ENCODE assay signal across 8 cellular contexts in genomic region chr11:14974021-14974698, GRCh38. TPM values are rescaled to one million over a fixed set of nuclear protein-coding genes. Genes with fewer than 3 reads are reported as not detected.
DNase-seq lines count a peak whose midpoint lies in the region; ATAC-seq and TF ChIP-seq lines count a peak whose summit lies in the region.

No MANE protein-coding gene starts in this region.

- H3K18ac ChIP-seq in mesenchymal stem cell (ENCODE audit: low read depth in 1 of 2, low read length in 2 of 2), result no peak overlapping the region

- no peak overlapping the region for H2AK5ac ChIP-seq in mesenchymal stem cell (ENCODE audit: low read length, severe bottlenecking)

- no peak overlapping the region for H2BK12ac ChIP-seq in mesenchymal stem cell (ENCODE audit: low read length in 2 of 2)

- no peak overlapping the region for H2BK120ac ChIP-seq in mesenchymal stem cell (ENCODE audit: low read depth, low read length)

- no peak overlapping the region for H2BK5ac ChIP-seq in mesenchymal stem cell (ENCODE audit: low read depth, low read length, poor library complexity, severe bottlenecking)

- no peak overlapping the region for H3K14ac ChIP-seq in mesenchymal stem cell (ENCODE audit: low read length in 2 of 2)

- ATAC-seq in HG03521 (IDR thresholded peaks at IDR 0.05; ENCODE audit: unreplicated experiment), result no peak

- H3K79me1 ChIP-seq in mesenchymal stem cell (replicated peaks; ENCODE audit: low read length, poor library complexity, severe bottlenecking), result no peaks in the 10 kb centered on the region

- 10% methylated on average over 38 of the region's 40 CpGs for WGBS in mesenchymal stem cell
- 4% methylated on average over 40 of the region's 40 CpGs for WGBS in urinary bladder

- no peak overlapping the region for H4K91ac ChIP-seq in mesenchymal stem cell (ENCODE audit: low read length)

- DNase-seq in cardiac muscle cell (ENCODE audit: low read depth in 1 of 2, low spot score in 1 of 2) (peak in 1 of 2 donors; percentile 37), cardiac septum (ENCODE audit: low spot score) (no peak), brain microvascular endothelial cell (no peak), mesenchymal stem cell (peak; percentile 9), NAMALWA (ENCODE audit: low spot score) (no peak), H4 (ENCODE audit: low spot score) (no peak)

- H3K4me1 ChIP-seq in cardiac muscle cell (ENCODE audit: low read depth) (peaks cover 6% of the 10 kb centered on the region), mesenchymal stem cell (ENCODE audit: control insufficient read depth, insufficient read depth, low read depth, low read length) (peaks cover 15% of the 10 kb centered on the region), urinary bladder (ENCODE audit: insufficient read depth) (no peaks in the 10 kb centered on the region)

- no peak overlapping the region for H2AFZ ChIP-seq in mesenchymal stem cell (ENCODE audit: low read depth, low read length)

- no peak overlapping the region for H2BK15ac ChIP-seq in mesenchymal stem cell (ENCODE audit: low read depth, poor library complexity, severe bottlenecking)

- H3K23ac ChIP-seq in mesenchymal stem cell (ENCODE audit: low read length in 2 of 2), result no peak overlapping the region

- H3K9me3 ChIP-seq in cardiac muscle cell (ENCODE audit: low read depth) (no peaks in the 10 kb centered on the region), mesenchymal stem cell (ENCODE audit: control insufficient read depth, low read length) (no peaks in the 10 kb centered on the region)

- no peak overlapping the region for H3K4me2 ChIP-seq in mesenchymal stem cell (ENCODE audit: low read length, poor library complexity, severe bottlenecking)

- intact Hi-C loops in cardiac septum (cut with DNase I), result loop anchor here (5.0 kb wide), 1 partner anchor 98 kb away; the partner anchor contains the start of gene CALCB

- H3K36me3 ChIP-seq in cardiac muscle cell (no peaks in the 10 kb centered on the region), brain microvascular endothelial cell (replicated peaks) (no peaks in the 10 kb centered on the region), mesenchymal stem cell (ENCODE audit: control insufficient read depth in 1 of 2, insufficient read depth in 2 of 2, low read depth in 1 of 2, low read length in 2 of 2) (no peaks in the 10 kb centered on the region), urinary bladder (ENCODE audit: insufficient read depth) (no peaks in the 10 kb centered on the region)

- H3K4ac ChIP-seq in mesenchymal stem cell (ENCODE audit: low read depth in 1 of 2, low read length in 2 of 2), result no peak overlapping the region

- H4K8ac ChIP-seq in mesenchymal stem cell (ENCODE audit: low read length), result no peak overlapping the region

- TF ChIP-seq CTCF in cardiac muscle cell (IDR thresholded peaks at IDR 0.05; ENCODE audit: low read depth, low read length) (no peak), brain microvascular endothelial cell (IDR thresholded peaks at IDR 0.05; ENCODE audit: low read depth, low read length, missing control alignments) (no peak)

- H3K27me3 ChIP-seq in cardiac muscle cell, result peaks cover 92% of the 10 kb centered on the region
- H3K27me3 ChIP-seq in brain microvascular endothelial cell (replicated peaks), result peaks cover 59% of the 10 kb centered on the region
- H3K27me3 ChIP-seq in mesenchymal stem cell (ENCODE audit: control insufficient read depth in 1 of 2, insufficient read depth in 1 of 2, low read length in 2 of 2), result peaks cover 69 to 86% of the 10 kb centered on the region in 2 experiments

- in situ Hi-C loops in brain microvascular endothelial cell (cut with HindIII; ENCODE audit: low pct_ligation_motif_present, low sequenced_read_pairs), result no loop called here

- H3K4me3 ChIP-seq in cardiac muscle cell (peak overlapping the region; percentile 12), brain microvascular endothelial cell (ENCODE audit: low read depth, low read length) (peak overlapping the region; percentile 20), mesenchymal stem cell (ENCODE audit: insufficient read depth in 1 of 2, low read depth in 1 of 2, low read length in 2 of 2) (peak overlapping the region in 1 of 2 experiments; percentile 55), urinary bladder (ENCODE audit: low read depth, low read length) (peak overlapping the region; percentile 16)

- H3K27ac ChIP-seq in cardiac muscle cell (no peak overlapping the region), brain microvascular endothelial cell (no peak overlapping the region), mesenchymal stem cell (ENCODE audit: low read length, poor library complexity, severe bottlenecking) (no peak overlapping the region), urinary bladder (ENCODE audit: low read depth) (no peak overlapping the region)

- H3K9ac ChIP-seq in mesenchymal stem cell (ENCODE audit: low read length), result no peak overlapping the region

RNA-seq across cellular contexts. Expression of gene CALCA, which starts 2.0 kb away (rescaled TPM):
- total RNA-seq in cardiac muscle cell (not detected in 2 replicates), cardiac septum (0.51 TPM), urinary bladder (not detected)
- polyA plus RNA-seq in cardiac muscle cell (0.33 TPM in 1 of 2 replicates, not detected in the other), urinary bladder (0.20 TPM)
- not detected for polyA plus RNA-seq in mesenchymal stem cell (2013, experiment 1 of 2)
- polyA plus RNA-seq in mesenchymal stem cell (2013, experiment 2 of 2), result 0.05 TPM
- 0.14 TPM in 1 of 2 replicates, not detected in the other for total RNA-seq in H4 (2014; rRNA removed; shearing (Covaris generic))
